ENCODE assay signal across 8 cellular contexts in genomic region chr13:31200636-31200970, GRCh38. TPM values are rescaled to one million over a fixed set of nuclear protein-coding genes. Genes with fewer than 3 reads are reported as not detected.
DNase-seq lines count a peak whose midpoint lies in the region; ATAC-seq and TF ChIP-seq lines count a peak whose summit lies in the region.

No MANE protein-coding gene starts in this region.

- under 1% methylated on average over 34 of the region's 34 CpGs for WGBS in liver

- H3K9ac ChIP-seq in BLaER1: peak overlapping the region; percentile 89
- peak overlapping the region; percentile 49 to 68 for H3K9ac ChIP-seq in liver (ENCODE audit: low read depth in 1 of 2, low read length in 2 of 2)

- POLR2A ChIA-PET in T-cell (lab: Charles Lee): interaction anchor here (0.7 to 1.1 kb wide), 2 partner anchors 37 to 346 kb away, joined by 3 to 4 read pairs; no protein-coding TSS in a partner anchor

- H3K36me3 Mint-ChIP-seq in T-cell: no peaks in the 10 kb centered on the region
- peaks cover 7% of the 10 kb centered on the region for H3K36me3 Mint-ChIP-seq in central memory CD8-positive, alpha-beta T cell (ENCODE audit: insufficient read depth)

- no peak for TF ChIP-seq CTCF in liver (IDR thresholded peaks at IDR 0.05; ENCODE audit: low read depth, low read length, missing input control)

- peak; percentile 18 for ATAC-seq in GM19397 (IDR thresholded peaks at IDR 0.05; ENCODE audit: unreplicated experiment)
- peak; percentile 19 for ATAC-seq in HG03460 (IDR thresholded peaks at IDR 0.05; ENCODE audit: unreplicated experiment)
- ATAC-seq in T-cell (replicated peaks in 1 of 4): peak; percentile 10 to 22 (median 20)
- peak; percentile 17 for ATAC-seq in central memory CD8-positive, alpha-beta T cell (replicated peaks; ENCODE audit: extremely low read depth, poor library complexity, severe bottlenecking)

- H3K4me1 Mint-ChIP-seq in T-cell: peaks cover 21 to 31% (median 23%) of the 10 kb centered on the region in 3 donors
- peaks cover 16% of the 10 kb centered on the region for H3K4me1 Mint-ChIP-seq in central memory CD8-positive, alpha-beta T cell

- H3K9me3 ChIP-seq in BLaER1 (no peaks in the 10 kb centered on the region), liver (ENCODE audit: control insufficient read depth in 4 of 4, low read length in 3 of 4) (no peaks in the 10 kb centered on the region)

- H3K9me3 Mint-ChIP-seq in T-cell: no peaks in the 10 kb centered on the region
- H3K9me3 Mint-ChIP-seq in central memory CD8-positive, alpha-beta T cell: no peaks in the 10 kb centered on the region

- no peaks in the 10 kb centered on the region for H3K36me3 ChIP-seq in BLaER1
- no peaks in the 10 kb centered on the region for H3K36me3 ChIP-seq in liver (ENCODE audit: control insufficient read depth in 4 of 4, insufficient read depth in 3 of 4, low read depth in 1 of 4, low read length in 3 of 4)

- CTCF ChIA-PET in T-cell (lab: Charles Lee): interaction anchor here (0.7 to 1.1 kb wide), 3 partner anchors 40 to 224 kb away, joined by 3 to 6 read pairs (median 4); no protein-coding TSS in a partner anchor

- peak overlapping the region; percentile 85 to 88 for H3K27ac Mint-ChIP-seq in T-cell
- H3K27ac Mint-ChIP-seq in central memory CD8-positive, alpha-beta T cell (ENCODE audit: low read depth): peak overlapping the region; percentile 37

- DNase-seq in T-cell: peak in 20 of 34 experiments; percentile 2 to 54 (median 23)
- no peak for DNase-seq in central memory CD8-positive, alpha-beta T cell (ENCODE audit: low spot score in 2 of 2)
- peak; percentile 7 to 19 for DNase-seq in stimulated activated CD8-positive, alpha-beta memory T cell treated with anti-CD3 and anti-CD28 coated beads, Interleukin-15, amount 100 ng/mL, for 48 hours (ENCODE audit: low read depth in 2 of 2)
- DNase-seq in GOT3 (lab: John Stamatoyannopoulos, UW): no peak

- peak overlapping the region; percentile 90 for H3K4me3 ChIP-seq in BLaER1
- peak overlapping the region; percentile 53 to 95 (median 70) for H3K4me3 ChIP-seq in liver (ENCODE audit: low read depth in 1 of 3, low read length in 3 of 3)

- H3K4me1 ChIP-seq in BLaER1: peaks cover 11% of the 10 kb centered on the region
- H3K4me1 ChIP-seq in liver (ENCODE audit: control insufficient read depth in 4 of 4, insufficient read depth in 4 of 4, low read length in 3 of 4): peaks cover 2 to 18% (median 10%) of the 10 kb centered on the region in 4 donors

- H3K27ac ChIP-seq in BLaER1 (peak overlapping the region; percentile 86), liver (ENCODE audit: low read depth in 1 of 2, low read length in 2 of 2) (peak overlapping the region; percentile 90 to 94)

- H3K27me3 ChIP-seq in BLaER1: peaks cover 9% of the 10 kb centered on the region
- H3K27me3 ChIP-seq in liver (ENCODE audit: control insufficient read depth in 4 of 4, insufficient read depth in 4 of 4, low read length in 3 of 4): no peaks in the 10 kb centered on the region

- no peaks in the 10 kb centered on the region for H4K20me1 ChIP-seq in BLaER1

- H3K27me3 Mint-ChIP-seq in T-cell: no peaks in the 10 kb centered on the region
- no peaks in the 10 kb centered on the region for H3K27me3 Mint-ChIP-seq in central memory CD8-positive, alpha-beta T cell

- H3K4me2 ChIP-seq in BLaER1: peak overlapping the region; percentile 86

- H3K4me3 Mint-ChIP-seq in T-cell: peak overlapping the region; percentile 80 to 87 (median 81)
- peak overlapping the region; percentile 83 for H3K4me3 Mint-ChIP-seq in central memory CD8-positive, alpha-beta T cell

- no peak for TF ChIP-seq RAD21 in liver (IDR thresholded peaks at IDR 0.05)

TF ChIP-seq in liver, 16 proteins besides CTCF, POLR2A, EP300 and RAD21:
- TF ChIP-seq HNF4G (IDR thresholded peaks at IDR 0.05) (no peak), YY1 (IDR thresholded peaks at IDR 0.05) (no peak), MAX (IDR thresholded peaks at IDR 0.05) (no peak), TAF1 (conservative IDR thresholded peaks at IDR 0.05) (no peak), GABPA (IDR thresholded peaks at IDR 0.05 in 1 of 2, conservative IDR thresholded peaks at IDR 0.05 in 1 of 2) (no peak), FOXA2 (IDR thresholded peaks at IDR 0.05) (no peak), NR2F2 (IDR thresholded peaks at IDR 0.05) (no peak), JUND (IDR thresholded peaks at IDR 0.05) (no peak), ATF3 (IDR thresholded peaks at IDR 0.05) (no peak), SP1 (IDR thresholded peaks at IDR 0.05) (no peak), EGR1 (IDR thresholded peaks at IDR 0.05; ENCODE audit: low read depth in 2 of 2) (no peak)
TF ChIP-seq in liver: peak in this region for 0.

RNA-seq across cellular contexts. Expression of gene B3GLCT, which starts 0.8 kb away (rescaled TPM):
- total RNA-seq in T-cell (1 to 10 TPM; 3.7 to 5.6 (median 4.7) TPM), liver (1 to 10 TPM; 2.4 to 3.6 TPM)
- 1 to 10 TPM; 1.5 to 2.0 TPM for polyA plus RNA-seq in liver

RNA-seq across cellular contexts. Expression of gene HSPH1, which starts 38.9 kb away (rescaled TPM):
- total RNA-seq in T-cell: 100 to 1,000 TPM in 2 of 5 donors, 10 to 100 TPM in 3; 54.5 to 141 (median 72.8) TPM
- total RNA-seq in liver: 10 to 100 TPM; 23.3 to 30.3 TPM
- 10 to 100 TPM; 11.0 to 17.4 TPM for polyA plus RNA-seq in liver

Comparison
In these comparisons a context has a peak if more than half of its experiments do, and no peak if none do; other contexts are left out.
1. DNase-seq: peak in T-cell (20 of 34) and stimulated activated CD8-positive, alpha-beta memory T cell treated with anti-CD3 and anti-CD28 coated beads, Interleukin-15, amount 100 ng/mL, for 48 hours (2 of 2); none in central memory CD8-positive, alpha-beta T cell (0 of 2) and GOT3 (single experiment).
2. Peak in every context shown above with its lines, with median percentiles within 50 percentile points of each other: ATAC-seq.